8 cellular contexts compared by ENCODE assay signal in the genomic region with DNA sequence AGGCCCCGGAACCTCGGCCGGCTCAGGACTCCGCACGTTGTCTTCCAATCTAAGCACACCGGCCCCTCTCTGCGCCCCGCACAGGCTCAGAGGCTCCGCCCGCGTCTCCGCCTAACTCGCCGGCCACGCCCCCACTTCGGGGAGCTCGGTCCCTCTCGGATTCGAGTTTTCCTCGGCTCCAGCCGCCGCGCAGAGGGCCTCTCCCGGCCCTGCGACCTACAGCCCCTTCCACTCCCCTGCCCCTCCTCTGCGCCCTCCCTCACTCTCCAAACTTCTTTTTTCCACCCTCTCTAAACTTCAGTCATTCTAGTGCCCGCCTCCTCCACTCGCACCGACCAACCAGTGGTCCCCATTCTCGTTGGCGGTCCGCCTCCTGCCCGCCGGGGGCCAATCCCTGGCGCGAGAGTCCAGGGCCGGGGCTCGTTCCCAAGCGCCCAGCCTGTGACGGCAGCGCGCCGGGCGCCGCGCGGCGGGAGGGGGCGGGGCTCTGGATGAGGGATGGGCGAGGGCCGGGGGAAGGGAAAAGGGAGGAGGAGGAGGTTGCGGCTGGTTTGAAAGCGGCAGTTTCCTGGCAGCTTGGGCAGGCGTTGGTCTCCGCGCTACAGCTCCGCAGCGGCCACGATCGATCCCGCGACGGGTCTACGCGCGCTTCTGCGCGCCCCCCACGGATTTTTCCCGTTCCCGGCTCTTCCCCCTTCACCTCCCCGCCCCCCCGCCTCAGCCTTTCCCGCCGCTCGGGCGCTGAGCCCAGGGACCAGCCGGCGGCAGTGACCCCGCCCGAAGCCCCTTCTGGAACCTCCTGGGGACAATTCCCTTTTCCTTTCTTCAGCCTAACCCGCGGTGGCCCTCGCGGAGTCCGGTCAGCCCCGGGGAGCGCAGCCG. TPM values are rescaled to one million over a fixed set of nuclear protein-coding genes. Genes with fewer than 3 reads are reported as not detected.
DNase-seq lines count a peak whose midpoint lies in the region; ATAC-seq and TF ChIP-seq lines count a peak whose summit lies in the region.

TSS of gene MAGI3 (plus strand) at position 563 of the 882 bp plus-strand sequence. CDS start 519 bp downstream, outside the sequence.

- no peaks in the 10 kb centered on the region for H3K27me3 ChIP-seq in upper lobe of left lung

- TF ChIP-seq POLR2A in upper lobe of left lung (IDR thresholded peaks at IDR 0.05), result peak in 3 of 4 donors; percentile 73 to 90 (median 85)

- TF ChIP-seq CTCF in GM12875 (IDR thresholded peaks at IDR 0.05; ENCODE audit: borderline replicate concordance, insufficient read depth, low read depth, low read length) (no peak), upper lobe of left lung (IDR thresholded peaks at IDR 0.05) (peak in 1 of 6 experiments; percentile 7)

- H3K36me3 ChIP-seq in upper lobe of left lung, result no peaks in the 10 kb centered on the region

- no peaks in the 10 kb centered on the region for H3K9me3 ChIP-seq in upper lobe of left lung

- ATAC-seq in HG02840 (IDR thresholded peaks at IDR 0.05; ENCODE audit: low FRiP score, unreplicated experiment), result peak; percentile 99
- peak; percentile 95 to 98 for ATAC-seq in left cardiac atrium
- peak; percentile 97 to 98 for ATAC-seq in upper lobe of left lung (ENCODE audit: low FRiP score in 2 of 2)

- WGBS in upper lobe of left lung, 2 donors, result 0% methylated on average over 39 to 86 of the region's 89 CpGs

- peak within 1 kb of the TSS; percentile 81 to 93 (median 91) for H3K27ac ChIP-seq in upper lobe of left lung

- peaks cover 7 to 40% (median 11%) of the 10 kb centered on the region in 4 donors for H3K4me1 ChIP-seq in upper lobe of left lung

- intact Hi-C loops in left cardiac atrium (cut with DNase I) (no loop called here), posterior vena cava (cut with DNase I) (no loop called here)

- DNase-seq in NCI-H1436 treated with DMSO at 0.1 percent for 48 hours (lab: John Stamatoyannopoulos, UW) (peak; percentile 75), T-helper 1 cell (peak; percentile 84 to 95 (median 88)), amniotic stem cell (lab: John Stamatoyannopoulos, UW) (peak; percentile 95), left cardiac atrium (peak; percentile 97), posterior vena cava (ENCODE audit: low spot score) (peak; percentile 99), upper lobe of left lung (peak; percentile 95 to 100)

- H3K4me3 ChIP-seq in GM12875 (ENCODE audit: low read depth, low read length) (peak within 1 kb of the TSS; percentile 61), upper lobe of left lung (peak within 1 kb of the TSS; percentile 63 to 88 (median 76))

- TF ChIP-seq EP300 in upper lobe of left lung (IDR thresholded peaks at IDR 0.05), result no peak

RNA-seq across cellular contexts. Expression of gene MAGI3, which starts in this region (rescaled TPM):
- total RNA-seq in left cardiac atrium (1 to 10 TPM; 7.2 to 7.9 TPM), posterior vena cava (10 to 100 TPM; 12.2 to 13.0 TPM), upper lobe of left lung (100 to 1,000 TPM in 2 of 6 donors, 10 to 100 TPM in 4; 43.3 to 181 (median 89.8) TPM)

Comparison
In these comparisons a context has a peak if more than half of its experiments do, and no peak if none do; other contexts are left out.
1. Peak in every context shown above with its lines: DNase-seq, ATAC-seq, H3K4me3 ChIP-seq and H3K27ac ChIP-seq.